ENCODE assay signal across 21 cellular contexts in genomic region chr21:42670058-42670830, GRCh38. TPM values are rescaled to one million over a fixed set of nuclear protein-coding genes. Genes with fewer than 3 reads are reported as not detected.
DNase-seq lines count a peak whose midpoint lies in the region; ATAC-seq, FAIRE-seq and TF ChIP-seq lines count a peak whose summit lies in the region.
"Had no signal": no experiment of that assay in that cellular context is flagged by ENCODE, and none has a peak within 500 bp of the region (broad histone marks: within the 10 kb centered on the region; RNA-seq: fewer than 3 reads in every experiment).

No MANE protein-coding gene starts in this region.

- DNase-seq in activated naive CD8-positive, alpha-beta T cell treated with anti-CD3 and anti-CD28 coated beads, Interleukin-2, amount 10 ng/mL, durations not matched to agents 7 days and 5 days, result no peak
- DNase-seq in activated naive CD8-positive, alpha-beta T cell treated with anti-CD3 and anti-CD28 coated beads, Interleukin-2, amount 50 U/mL, for 24 hours, result no peak
- no peak for DNase-seq in HTR-8/SVneo (ENCODE audit: insufficient read length, low spot score)
- DNase-seq in GM12878 (ENCODE audit: low read depth, low spot score), result no peak
- no peak for DNase-seq in smooth muscle cell (lab: John Stamatoyannopoulos, UW; ENCODE audit: unreplicated experiment)
- no peak for DNase-seq in activated naive CD4-positive, alpha-beta T cell treated with anti-CD3 and anti-CD28 coated beads, Interleukin-2, amount 10 ng/mL, durations not matched to agents 7 days and 5 days
- DNase-seq: COR-L47; DMS153; EL; HCEC 1CT; NCI-H1105 treated with DMSO at 0.1 percent for 48 hours; NCI-H1694 treated with DMSO at 0.1 percent for 48 hours; NCI-H446; NK-92 treated with Interleukin-12 subunit alpha and Interleukin-12 subunit beta, amount 100 ng/mL, for 24 hours had no signal

- FAIRE-seq in HTR-8/SVneo (lab: Jason Lieb, UNC), result peak; percentile 98
- FAIRE-seq in GM12878 (lab: Jason Lieb, UNC), result no peak
- FAIRE-seq: A204.1 had no signal

- H3F3A ChIP-seq in smooth muscle cell (ENCODE audit: low read depth), result peaks cover 34% of the 10 kb centered on the region

- peak; percentile 32 for ATAC-seq in activated naive CD8-positive, alpha-beta T cell treated with anti-CD3 and anti-CD28 coated beads, Interleukin-2, amount 10 ng/mL, durations not matched to agents 7 days and 5 days (ENCODE audit: low read depth)
- ATAC-seq in activated naive CD8-positive, alpha-beta T cell treated with anti-CD3 and anti-CD28 coated beads, Interleukin-2, amount 50 U/mL, for 24 hours, result no peak
- ATAC-seq in GM12878, result no peak
- ATAC-seq in GM21390 (IDR thresholded peaks at IDR 0.05; ENCODE audit: unreplicated experiment), result no peak
- ATAC-seq in HG03432 (IDR thresholded peaks at IDR 0.05; ENCODE audit: unreplicated experiment), result no peak

- H3K4me2 ChIP-seq in GM12878 (ENCODE audit: control insufficient read depth, insufficient read depth) (no peak overlapping the region), smooth muscle cell (peak overlapping the region; percentile 69)

- no TSS peak for BruUV-seq in GM12878 (replicated peaks; lab: Mats Ljungman, UMichigan)

- H3K36me3 ChIP-seq in GM12878 (ENCODE audit: control insufficient read depth in 2 of 2, insufficient read depth in 2 of 2, low read length in 1 of 2), result no peaks in the 10 kb centered on the region
- no peaks in the 10 kb centered on the region for H3K36me3 ChIP-seq in smooth muscle cell (ENCODE audit: low read depth)

- SMC1A ChIA-PET in GM12878 (lab: Charles Lee; ENCODE audit: uncharacterized antibody, unreplicated experiment), result no interaction called here

- in situ Hi-C loops in GM12878 (cut with MboI), result no loop called here

- TF ChIP-seq RAD21 in GM12878 (IDR thresholded peaks at IDR 0.05; ENCODE audit: insufficient read depth, low read depth, low read length), result no peak

- H3K9me3 ChIP-seq in GM12878 (replicated peaks; ENCODE audit: control insufficient read depth, insufficient read depth, low read length) (no peaks in the 10 kb centered on the region; the same call in 2 of the 3 replicates), smooth muscle cell (replicated peaks; ENCODE audit: low read depth) (no peaks in the 10 kb centered on the region)

- no peaks in the 10 kb centered on the region for H4K20me1 ChIP-seq in GM12878 (ENCODE audit: control insufficient read depth, insufficient read depth)
- peaks cover 52% of the 10 kb centered on the region for H4K20me1 ChIP-seq in smooth muscle cell (ENCODE audit: low read depth)

- POLR2A ChIA-PET in activated naive CD8-positive, alpha-beta T cell treated with anti-CD3 and anti-CD28 coated beads, Interleukin-2, amount 10 ng/mL, durations not matched to agents 7 days and 5 days (lab: Charles Lee), result no interaction called here
- POLR2A ChIA-PET in GM12878 (lab: Charles Lee), result no interaction called here

- intact Hi-C loops in GM12878 (cut with micrococcal nuclease; ENCODE audit: unreplicated experiment), result no loop called here

- no peaks in the 10 kb centered on the region for H3K36me3 Mint-ChIP-seq in activated naive CD8-positive, alpha-beta T cell treated with anti-CD3 and anti-CD28 coated beads, Interleukin-2, amount 10 ng/mL, durations not matched to agents 7 days and 5 days
- no peaks in the 10 kb centered on the region for H3K36me3 Mint-ChIP-seq in activated naive CD8-positive, alpha-beta T cell treated with anti-CD3 and anti-CD28 coated beads, Interleukin-2, amount 50 U/mL, for 24 hours (ENCODE audit: low read depth)
- no peaks in the 10 kb centered on the region for H3K36me3 Mint-ChIP-seq in activated naive CD4-positive, alpha-beta T cell treated with anti-CD3 and anti-CD28 coated beads, Interleukin-2, amount 10 ng/mL, durations not matched to agents 7 days and 5 days
- H3K36me3 Mint-ChIP-seq: CD14-positive monocyte, IgD-negative memory B cell had no signal

- peaks cover 5% of the 10 kb centered on the region for H3K4me1 Mint-ChIP-seq in activated naive CD8-positive, alpha-beta T cell treated with anti-CD3 and anti-CD28 coated beads, Interleukin-2, amount 10 ng/mL, durations not matched to agents 7 days and 5 days
- peaks cover 7% of the 10 kb centered on the region for H3K4me1 Mint-ChIP-seq in activated naive CD8-positive, alpha-beta T cell treated with anti-CD3 and anti-CD28 coated beads, Interleukin-2, amount 50 U/mL, for 24 hours
- H3K4me1 Mint-ChIP-seq in activated naive CD4-positive, alpha-beta T cell treated with anti-CD3 and anti-CD28 coated beads, Interleukin-2, amount 10 ng/mL, durations not matched to agents 7 days and 5 days, result no peaks in the 10 kb centered on the region
- H3K4me1 Mint-ChIP-seq: CD14-positive monocyte had no signal

- TF ChIP-seq CTCF in GM12878 (IDR thresholded peaks at IDR 0.05 in 2 of 3, conservative IDR thresholded peaks at IDR 0.05 in 1 of 3; ENCODE audit: control insufficient read depth in 2 of 3, extremely low read depth in 1 of 3, insufficient read depth in 1 of 3, low read depth in 3 of 3, low read length in 3 of 3), result no peak
- no peak for TF ChIP-seq CTCF in smooth muscle cell (IDR thresholded peaks at IDR 0.05; ENCODE audit: borderline replicate concordance, insufficient read depth, poor library complexity, severe bottlenecking)

- 58% methylated on average over 8 of the region's 8 CpGs for WGBS in GM12878 (ENCODE audit: insufficient coverage, insufficient replicate concordance, low lambda C conversion rate, missing lambda C conversion rate)
- 95% methylated on average over 8 of the region's 8 CpGs for WGBS in smooth muscle cell (ENCODE audit: low lambda C conversion rate)

- CTCF ChIA-PET in GM12878 (lab: Yijun Ruan, JAX), result no interaction called here
- CTCF ChIA-PET in activated naive CD4-positive, alpha-beta T cell treated with anti-CD3 and anti-CD28 coated beads, Interleukin-2, amount 10 ng/mL, durations not matched to agents 7 days and 5 days (lab: Charles Lee), result no interaction called here

- H3K27ac ChIP-seq in GM12878 (ENCODE audit: control insufficient read depth, insufficient read depth) (no peak overlapping the region), smooth muscle cell (ENCODE audit: low read depth) (no peak overlapping the region)

- no peaks in the 10 kb centered on the region for H3K79me2 ChIP-seq in GM12878 (ENCODE audit: control insufficient read depth, insufficient read depth, low read length)
- no peaks in the 10 kb centered on the region for H3K79me2 ChIP-seq in smooth muscle cell (ENCODE audit: low read depth)

- no peak overlapping the region for H3K4me3 ChIP-seq in GM12878
- no peak overlapping the region for H3K4me3 ChIP-seq in smooth muscle cell

- no peak for TF ChIP-seq POLR2A in GM12878 (IDR thresholded peaks at IDR 0.05; ENCODE audit: low read depth, low read length)

- H3K27me3 ChIP-seq in GM12878 (replicated peaks in 1 of 2; ENCODE audit: control insufficient read depth in 2 of 2, insufficient read depth in 2 of 2, low read length in 1 of 2), result peaks cover 0 to 2% of the 10 kb centered on the region in 2 experiments; a peak in 2 of 4 replicates
- no peaks in the 10 kb centered on the region for H3K27me3 ChIP-seq in smooth muscle cell (ENCODE audit: low read depth)

- RAD21 ChIA-PET in GM12878 (lab: Charles Lee; ENCODE audit: unreplicated experiment), result no interaction called here

- H3K9me3 Mint-ChIP-seq in activated naive CD8-positive, alpha-beta T cell treated with anti-CD3 and anti-CD28 coated beads, Interleukin-2, amount 10 ng/mL, durations not matched to agents 7 days and 5 days, result no peaks in the 10 kb centered on the region
- H3K9me3 Mint-ChIP-seq in activated naive CD8-positive, alpha-beta T cell treated with anti-CD3 and anti-CD28 coated beads, Interleukin-2, amount 50 U/mL, for 24 hours, result no peaks in the 10 kb centered on the region
- H3K9me3 Mint-ChIP-seq in activated naive CD4-positive, alpha-beta T cell treated with anti-CD3 and anti-CD28 coated beads, Interleukin-2, amount 10 ng/mL, durations not matched to agents 7 days and 5 days, result no peaks in the 10 kb centered on the region
- H3K9me3 Mint-ChIP-seq: IgD-negative memory B cell had no signal

- TF ChIP-seq EP300 in GM12878 (IDR thresholded peaks at IDR 0.05; ENCODE audit: borderline replicate concordance in 1 of 2, control insufficient read depth in 1 of 2, low read depth in 2 of 2, low read length in 2 of 2), result no peak

- H3K9ac ChIP-seq in GM12878 (ENCODE audit: control insufficient read depth, insufficient read depth, low read length) (no peak overlapping the region), smooth muscle cell (ENCODE audit: low read depth) (no peak overlapping the region)

- no peak overlapping the region for H2AFZ ChIP-seq in GM12878 (ENCODE audit: control insufficient read depth, low read depth, low read length)
- no peak overlapping the region for H2AFZ ChIP-seq in smooth muscle cell (ENCODE audit: low read depth)

- no peak overlapping the region for H3K4me3 Mint-ChIP-seq in activated naive CD8-positive, alpha-beta T cell treated with anti-CD3 and anti-CD28 coated beads, Interleukin-2, amount 10 ng/mL, durations not matched to agents 7 days and 5 days
- no peak overlapping the region for H3K4me3 Mint-ChIP-seq in activated naive CD8-positive, alpha-beta T cell treated with anti-CD3 and anti-CD28 coated beads, Interleukin-2, amount 50 U/mL, for 24 hours
- H3K4me3 Mint-ChIP-seq in activated naive CD4-positive, alpha-beta T cell treated with anti-CD3 and anti-CD28 coated beads, Interleukin-2, amount 10 ng/mL, durations not matched to agents 7 days and 5 days, result no peak overlapping the region
- H3K4me3 Mint-ChIP-seq: CD14-positive monocyte, IgD-negative memory B cell had no signal

- H3K27ac Mint-ChIP-seq in activated naive CD8-positive, alpha-beta T cell treated with anti-CD3 and anti-CD28 coated beads, Interleukin-2, amount 10 ng/mL, durations not matched to agents 7 days and 5 days, result no peak overlapping the region
- H3K27ac Mint-ChIP-seq in activated naive CD8-positive, alpha-beta T cell treated with anti-CD3 and anti-CD28 coated beads, Interleukin-2, amount 50 U/mL, for 24 hours, result no peak overlapping the region
- H3K27ac Mint-ChIP-seq in activated naive CD4-positive, alpha-beta T cell treated with anti-CD3 and anti-CD28 coated beads, Interleukin-2, amount 10 ng/mL, durations not matched to agents 7 days and 5 days, result no peak overlapping the region
- H3K27ac Mint-ChIP-seq: CD14-positive monocyte, IgD-negative memory B cell had no signal

- H3K4me1 ChIP-seq in GM12878 (ENCODE audit: control insufficient read depth, insufficient read depth, low read length) (no peaks in the 10 kb centered on the region), smooth muscle cell (ENCODE audit: low read depth) (peaks cover 44% of the 10 kb centered on the region)

- no peaks in the 10 kb centered on the region for H3K27me3 Mint-ChIP-seq in activated naive CD8-positive, alpha-beta T cell treated with anti-CD3 and anti-CD28 coated beads, Interleukin-2, amount 10 ng/mL, durations not matched to agents 7 days and 5 days
- H3K27me3 Mint-ChIP-seq in activated naive CD8-positive, alpha-beta T cell treated with anti-CD3 and anti-CD28 coated beads, Interleukin-2, amount 50 U/mL, for 24 hours, result no peaks in the 10 kb centered on the region
- H3K27me3 Mint-ChIP-seq in activated naive CD4-positive, alpha-beta T cell treated with anti-CD3 and anti-CD28 coated beads, Interleukin-2, amount 10 ng/mL, durations not matched to agents 7 days and 5 days, result no peaks in the 10 kb centered on the region

RNA-seq across cellular contexts. Expression of gene PDE9A, which starts 16.8 kb away (rescaled TPM):
- total RNA-seq in activated naive CD8-positive, alpha-beta T cell treated with anti-CD3 and anti-CD28 coated beads, Interleukin-2, amount 10 ng/mL, durations not matched to agents 7 days and 5 days, result 1 to 10 TPM; 7.5 to 9.5 TPM
- 4.5 and 5.1 TPM in 2 replicates for total RNA-seq in GM12878 (2013; cell fraction: nucleolus; rRNA removed)
- total RNA-seq in GM12878 (2014; rRNA removed) (0.11 and 0.22 TPM in 2 replicates), GM12878 (2014; rRNA removed; fragmentation: Illumina TruSeq; extraction: Trizol) (0.36 and 0.51 TPM in 2 replicates), GM12878 (2021) (0.28 TPM in 1 of 2 replicates, not detected in the other), smooth muscle cell (9.6 and 12.3 TPM in 2 replicates)
- 0.42 TPM for polyA plus RNA-seq in GM12878 (2011; ENCODE audit: low read depth)
- polyA plus RNA-seq in GM12878 (2011; rRNA removed) (0.45 and 0.53 TPM in 2 replicates), GM12878 (2014; fragmentation: Illumina TruSeq; extraction: Trizol) (0.24 and 0.32 TPM in 2 replicates), GM12878 (2014; fragmentation: Nextera tagmentation; extraction: Ambion mirVana) (under 1 TPM; 0.10 to 0.18 TPM), GM12878 (2014; rRNA removed) (0.08 and 0.29 TPM in 2 replicates), GM12878 (2016; fragmentation: Nextera tagmentation; extraction: Ambion mirVana) (under 1 TPM in 1 of 2 experiments, not detected in 1; 0.20 TPM), smooth muscle cell (4.3 and 7.3 TPM in 2 replicates)
- polyA plus RNA-seq in GM12878 (2011; cell fraction: cytosol; rRNA removed), result 0.38 and 0.57 TPM in 2 replicates
- polyA plus RNA-seq in GM12878 (2011; cell fraction: nucleus; rRNA removed), result 0.61 and 0.78 TPM in 2 replicates
- 0.76 and 0.88 TPM in 2 replicates for polyA plus RNA-seq in GM12878 (2012)
- polyA minus RNA-seq in GM12878 (2011; rRNA and poly(A)+ RNA removed), result 0.51 and 0.77 TPM in 2 replicates
- polyA minus RNA-seq in GM12878 (2011; cell fraction: cytosol; rRNA and poly(A)+ RNA removed), result not detected in 2 replicates
- polyA minus RNA-seq in GM12878 (2011; cell fraction: nucleus; rRNA and poly(A)+ RNA removed), result 0.24 TPM in 1 of 2 replicates, not detected in the other
- total RNA-seq: LHCN-M2, RPMI7951 had no signal
- polyA plus RNA-seq: IgD-negative memory B cell had no signal
